ENCODE assay signal across 14 cellular contexts in genomic region chr9:136529516-136530471, GRCh38. TPM values are rescaled to one million over a fixed set of nuclear protein-coding genes. Genes with fewer than 3 reads are reported as not detected.
DNase-seq lines count a peak whose midpoint lies in the region; ATAC-seq and TF ChIP-seq lines count a peak whose summit lies in the region.
"Had no signal": no experiment of that assay in that cellular context is flagged by ENCODE, and none has a peak within 500 bp of the region (broad histone marks: within the 10 kb centered on the region; RNA-seq: fewer than 3 reads in every experiment).

No MANE protein-coding gene starts in this region.

- ATAC-seq in HG02885 (IDR thresholded peaks at IDR 0.05; ENCODE audit: poor library complexity, unreplicated experiment): no peak
- no peak for ATAC-seq in activated T-helper 17 cell treated with anti-CD3 and anti-CD28 coated beads, Interleukin-2, amount 50 U/mL, for 72 hours (replicated peaks)
- ATAC-seq: T-cell had no signal

- H3K27me3 ChIP-seq in transverse colon: no peaks in the 10 kb centered on the region

- H3K4me3 Mint-ChIP-seq in activated naive CD8-positive, alpha-beta T cell: peak overlapping the region; percentile 40
- H3K4me3 Mint-ChIP-seq in activated naive CD8-positive, alpha-beta T cell treated with anti-CD3 and anti-CD28 coated beads for 36 hours: no peak overlapping the region
- H3K4me3 Mint-ChIP-seq in brain: peak overlapping the region in 3 of 5 experiments; percentile 27 to 55 (median 30)
- no peak overlapping the region for H3K4me3 Mint-ChIP-seq in activated T-helper 17 cell treated with anti-CD3 and anti-CD28 coated beads, Interleukin-2, amount 50 U/mL, for 72 hours
- H3K4me3 Mint-ChIP-seq: activated naive CD4-positive, alpha-beta T cell treated with anti-CD3 and anti-CD28 coated beads for 36 hours; mesothelial cell of epicardium had no signal

- H3K36me3 ChIP-seq in transverse colon: no peaks in the 10 kb centered on the region

- no peak overlapping the region for H3K4me3 ChIP-seq in transverse colon

- no peak for DNase-seq in activated naive CD8-positive, alpha-beta T cell treated with anti-CD3 and anti-CD28 coated beads for 36 hours
- peak; percentile 88 to 93 for DNase-seq in lung microvascular endothelial cell (ENCODE audit: low read depth in 2 of 2)
- DNase-seq in transverse colon: no peak
- no peak for DNase-seq in GM10266 (ENCODE audit: extremely low spot score)
- DNase-seq: activated CD4-positive, alpha-beta T cell treated with anti-CD3 and anti-CD28 coated beads, Interleukin-2, amount 50 U/mL, for 48 hours; activated naive CD4-positive, alpha-beta T cell treated with anti-CD3 and anti-CD28 coated beads for 36 hours; MV-4-11; NCI-H774; T-cell had no signal

- H3K9me3 ChIP-seq in transverse colon: no peaks in the 10 kb centered on the region

- peak overlapping the region; percentile 88 to 93 (median 88) for H3K27ac ChIP-seq in transverse colon

- no peak for TF ChIP-seq EP300 in transverse colon (IDR thresholded peaks at IDR 0.05; ENCODE audit: low read depth)

- no peaks in the 10 kb centered on the region for H3K9me3 Mint-ChIP-seq in activated naive CD8-positive, alpha-beta T cell (ENCODE audit: low read depth)
- H3K9me3 Mint-ChIP-seq in activated naive CD8-positive, alpha-beta T cell treated with anti-CD3 and anti-CD28 coated beads for 36 hours: no peaks in the 10 kb centered on the region
- H3K9me3 Mint-ChIP-seq in brain: no peaks in the 10 kb centered on the region
- H3K9me3 Mint-ChIP-seq in activated T-helper 17 cell treated with anti-CD3 and anti-CD28 coated beads, Interleukin-2, amount 50 U/mL, for 72 hours: no peaks in the 10 kb centered on the region
- H3K9me3 Mint-ChIP-seq: activated naive CD4-positive, alpha-beta T cell treated with anti-CD3 and anti-CD28 coated beads for 36 hours; mesothelial cell of epicardium; T-cell had no signal

- H3K4me1 Mint-ChIP-seq in activated naive CD8-positive, alpha-beta T cell (ENCODE audit: low read depth): peaks cover 36% of the 10 kb centered on the region
- peaks cover 30% of the 10 kb centered on the region for H3K4me1 Mint-ChIP-seq in activated naive CD8-positive, alpha-beta T cell treated with anti-CD3 and anti-CD28 coated beads for 36 hours
- H3K4me1 Mint-ChIP-seq in brain: peaks cover 81% of the 10 kb centered on the region
- peaks cover 4% of the 10 kb centered on the region for H3K4me1 Mint-ChIP-seq in activated T-helper 17 cell treated with anti-CD3 and anti-CD28 coated beads, Interleukin-2, amount 50 U/mL, for 72 hours

- peak overlapping the region; percentile 16 for H3K27ac Mint-ChIP-seq in activated naive CD8-positive, alpha-beta T cell
- H3K27ac Mint-ChIP-seq in activated naive CD8-positive, alpha-beta T cell treated with anti-CD3 and anti-CD28 coated beads for 36 hours: no peak overlapping the region
- peak overlapping the region in 4 of 5 experiments; percentile 81 to 97 (median 90) for H3K27ac Mint-ChIP-seq in brain
- no peak overlapping the region for H3K27ac Mint-ChIP-seq in activated T-helper 17 cell treated with anti-CD3 and anti-CD28 coated beads, Interleukin-2, amount 50 U/mL, for 72 hours

- no peaks in the 10 kb centered on the region for H3K36me3 Mint-ChIP-seq in activated naive CD8-positive, alpha-beta T cell
- peaks cover 14% of the 10 kb centered on the region for H3K36me3 Mint-ChIP-seq in activated naive CD8-positive, alpha-beta T cell treated with anti-CD3 and anti-CD28 coated beads for 36 hours
- no peaks in the 10 kb centered on the region for H3K36me3 Mint-ChIP-seq in brain
- peaks cover 12% of the 10 kb centered on the region for H3K36me3 Mint-ChIP-seq in activated T-helper 17 cell treated with anti-CD3 and anti-CD28 coated beads, Interleukin-2, amount 50 U/mL, for 72 hours (ENCODE audit: low read depth)
- H3K36me3 Mint-ChIP-seq: mesothelial cell of epicardium, T-cell had no signal

- intact Hi-C loops in transverse colon (cut with DNase I; ENCODE audit: low total_unique reads): no loop called here

- H3K4me1 ChIP-seq in transverse colon: peaks cover 87 to 100% (median 96%) of the 10 kb centered on the region in 4 donors

- H3K27me3 Mint-ChIP-seq in activated naive CD8-positive, alpha-beta T cell: no peaks in the 10 kb centered on the region
- H3K27me3 Mint-ChIP-seq in activated naive CD8-positive, alpha-beta T cell treated with anti-CD3 and anti-CD28 coated beads for 36 hours: no peaks in the 10 kb centered on the region
- no peaks in the 10 kb centered on the region for H3K27me3 Mint-ChIP-seq in brain
- H3K27me3 Mint-ChIP-seq in activated T-helper 17 cell treated with anti-CD3 and anti-CD28 coated beads, Interleukin-2, amount 50 U/mL, for 72 hours: no peaks in the 10 kb centered on the region
- H3K27me3 Mint-ChIP-seq: T-cell had no signal

- 37% methylated on average over 31 of the region's 41 CpGs; no CpG with 5 or more reads in 1 of the 2 donors for WGBS in transverse colon (ENCODE audit: low coverage in 1 of 2), 2 donors

- TF ChIP-seq POLR2A in transverse colon (IDR thresholded peaks at IDR 0.05): no peak

- TF ChIP-seq CTCF in brain (conservative IDR thresholded peaks at IDR 0.05) (no peak), transverse colon (IDR thresholded peaks at IDR 0.05) (no peak), GM10266 (IDR thresholded peaks at IDR 0.05; ENCODE audit: control insufficient read depth, insufficient read depth, low read depth, missing control alignments) (no peak)

- in situ Hi-C loops in transverse colon (cut with MboI; ENCODE audit: low pct_ligation_motif_present in 1 of 4, low pct_unique_long_range_greater_than_20kb in 1 of 4, low sequenced_read_pairs in 3 of 4): no loop called here

RNA-seq across cellular contexts. Expression of gene NOTCH1, which starts 16.1 kb away (rescaled TPM):
- total RNA-seq in activated naive CD8-positive, alpha-beta T cell treated with anti-CD3 and anti-CD28 coated beads for 36 hours: 10 to 100 TPM; 48.2 to 51.6 TPM
- polyA plus RNA-seq in brain (ENCODE audit: insufficient read depth, low read depth, low replicate concordance): 12.3 TPM
- total RNA-seq in lung microvascular endothelial cell: 75.2 and 76.9 TPM in 2 replicates
- 100 to 1,000 TPM in 2 of 4 donors, 10 to 100 TPM in 2; 48.2 to 154 (median 98.2) TPM for total RNA-seq in transverse colon
- total RNA-seq in activated T-helper 17 cell treated with anti-CD3 and anti-CD28 coated beads, Interleukin-2, amount 50 U/mL, for 72 hours: 10 to 100 TPM; 63.8 to 65.9 TPM

RNA-seq across cellular contexts. Expression of gene SEC16A, which starts 47.0 kb away (rescaled TPM):
- total RNA-seq in activated naive CD8-positive, alpha-beta T cell treated with anti-CD3 and anti-CD28 coated beads for 36 hours: 10 to 100 TPM; 69.4 to 71.2 TPM
- polyA plus RNA-seq in brain (ENCODE audit: insufficient read depth, low read depth, low replicate concordance): 80.6 TPM
- 12.4 and 14.3 TPM in 2 replicates for total RNA-seq in lung microvascular endothelial cell
- total RNA-seq in transverse colon: 10 to 100 TPM; 54.1 to 75.9 (median 65.8) TPM
- 10 to 100 TPM; 56.0 to 85.3 TPM for total RNA-seq in activated T-helper 17 cell treated with anti-CD3 and anti-CD28 coated beads, Interleukin-2, amount 50 U/mL, for 72 hours

Comparison
In these comparisons a context has a peak if more than half of its experiments do, and no peak if none do; other contexts are left out.
1. H3K27ac Mint-ChIP-seq: peak in activated naive CD8-positive, alpha-beta T cell (single experiment) and brain (4 of 5); none in activated naive CD8-positive, alpha-beta T cell treated with anti-CD3 and anti-CD28 coated beads for 36 hours (single experiment) and activated T-helper 17 cell treated with anti-CD3 and anti-CD28 coated beads, Interleukin-2, amount 50 U/mL, for 72 hours (single experiment).
2. H3K4me3 Mint-ChIP-seq: peak in activated naive CD8-positive, alpha-beta T cell (single experiment) and brain (3 of 5); none in activated naive CD8-positive, alpha-beta T cell treated with anti-CD3 and anti-CD28 coated beads for 36 hours (single experiment) and activated T-helper 17 cell treated with anti-CD3 and anti-CD28 coated beads, Interleukin-2, amount 50 U/mL, for 72 hours (single experiment).
3. DNase-seq: peak in lung microvascular endothelial cell (2 of 2); none in activated naive CD8-positive, alpha-beta T cell treated with anti-CD3 and anti-CD28 coated beads for 36 hours (single experiment), transverse colon (single experiment) and GM10266 (single experiment).